In genomic region chr11:119470316-119471266, GRCh38 we compare ENCODE assay signal across 14 cellular contexts. TPM values are rescaled to one million over a fixed set of nuclear protein-coding genes. Genes with fewer than 3 reads are reported as not detected.
DNase-seq lines count a peak whose midpoint lies in the region; ATAC-seq and TF ChIP-seq lines count a peak whose summit lies in the region.
"Had no signal": no experiment of that assay in that cellular context is flagged by ENCODE, and none has a peak within 500 bp of the region (broad histone marks: within the 10 kb centered on the region; RNA-seq: fewer than 3 reads in every experiment).

No MANE protein-coding gene starts in this region.

- H3K36me3 Mint-ChIP-seq in activated CD8-positive, alpha-beta T cell treated with anti-CD3 and anti-CD28 coated beads for 36 hours (ENCODE audit: low read depth) = no peaks in the 10 kb centered on the region

- H3K4me1 Mint-ChIP-seq in activated CD8-positive, alpha-beta T cell treated with anti-CD3 and anti-CD28 coated beads for 36 hours (ENCODE audit: low read depth) = no peaks in the 10 kb centered on the region
- H3K4me1 Mint-ChIP-seq: activated CD4-positive, alpha-beta T cell treated with anti-CD3 and anti-CD28 coated beads for 36 hours had no signal

- no peaks in the 10 kb centered on the region for H3K27me3 ChIP-seq in PC-9 (ENCODE audit: insufficient read depth, low read depth)
- H3K27me3 ChIP-seq: ascending aorta had no signal

- peak overlapping the region; percentile 42; the same call in 1 of the 2 replicates for H3K4me2 ChIP-seq in PC-9

- TF ChIP-seq CTCF in AG09319 (IDR thresholded peaks at IDR 0.05; ENCODE audit: low read depth, low read length) (no peak), PC-9 (conservative IDR thresholded peaks at IDR 0.05) (no peak)
- TF ChIP-seq CTCF in activated CD8-positive, alpha-beta T cell treated with anti-CD3 and anti-CD28 coated beads for 36 hours (IDR thresholded peaks at IDR 0.05) = no peak

- no peaks in the 10 kb centered on the region for H3K9me2 ChIP-seq in PC-9 (ENCODE audit: insufficient read depth)

- H3K27ac Mint-ChIP-seq in activated CD8-positive, alpha-beta T cell treated with anti-CD3 and anti-CD28 coated beads for 36 hours = no peak overlapping the region
- H3K27ac Mint-ChIP-seq: activated CD4-positive, alpha-beta T cell treated with anti-CD3 and anti-CD28 coated beads for 36 hours; natural killer cell had no signal

- no peak overlapping the region for H3K4me3 Mint-ChIP-seq in activated CD8-positive, alpha-beta T cell treated with anti-CD3 and anti-CD28 coated beads for 36 hours
- H3K4me3 Mint-ChIP-seq: activated CD4-positive, alpha-beta T cell treated with anti-CD3 and anti-CD28 coated beads for 36 hours; natural killer cell had no signal

- H3F3A ChIP-seq in PC-9 (ENCODE audit: insufficient read depth, low read depth) = peaks cover 12% of the 10 kb centered on the region; the same call in 1 of the 2 replicates

- H3K27me3 Mint-ChIP-seq in activated CD8-positive, alpha-beta T cell treated with anti-CD3 and anti-CD28 coated beads for 36 hours = peaks cover 27% of the 10 kb centered on the region

- no peaks in the 10 kb centered on the region for H3K36me3 ChIP-seq in PC-9 (ENCODE audit: low read depth)
- H3K36me3 ChIP-seq: ascending aorta had no signal

- no peak overlapping the region for H2AFZ ChIP-seq in PC-9

- no peak overlapping the region for H3K4me3 ChIP-seq in PC-9
- H3K4me3 ChIP-seq: ascending aorta had no signal

- peaks cover 8% of the 10 kb centered on the region; the same call in 1 of the 2 replicates for H3K9me3 ChIP-seq in PC-9 (ENCODE audit: insufficient read depth, low read depth)

- H3K79me2 ChIP-seq in PC-9 (ENCODE audit: low read depth) = no peaks in the 10 kb centered on the region

- intact Hi-C loops in PC-9 (cut with micrococcal nuclease; ENCODE audit: unreplicated experiment) = loop anchor here (5.0 to 10.0 kb wide), 3 partner anchors 263 to 563 kb away; partner anchors contain the start of gene CBL
- intact Hi-C loops in activated CD8-positive, alpha-beta T cell treated with anti-CD3 and anti-CD28 coated beads for 36 hours (cut with micrococcal nuclease) = no loop called here

- peak; percentile 90 for DNase-seq in AG09319 (ENCODE audit: extremely low read depth, low read depth)
- peak; percentile 35 to 64 for DNase-seq in PC-9
- peak; percentile 40 for DNase-seq in epithelial cell of prostate (ENCODE audit: low read depth, low spot score)
- DNase-seq in non-pigmented ciliary epithelial cell (ENCODE audit: low read depth) = peak; percentile 67
- DNase-seq in iPS-NIHi7 (ENCODE audit: extremely low spot score) = no peak
- no peak for DNase-seq in activated CD8-positive, alpha-beta T cell treated with anti-CD3 and anti-CD28 coated beads for 36 hours
- DNase-seq: activated CD4-positive, alpha-beta T cell treated with anti-CD3 and anti-CD28 coated beads for 36 hours; hypothalamus; natural killer cell; NCI-H187 had no signal

- POLR2A ChIA-PET in PC-9 (lab: Charles Lee; ENCODE audit: unreplicated experiment) = no interaction called here
- POLR2A ChIA-PET in activated CD8-positive, alpha-beta T cell treated with anti-CD3 and anti-CD28 coated beads for 36 hours (lab: Charles Lee) = no interaction called here

- CTCF ChIA-PET in PC-9 (lab: Charles Lee) = no interaction called here
- CTCF ChIA-PET in activated CD8-positive, alpha-beta T cell treated with anti-CD3 and anti-CD28 coated beads for 36 hours (lab: Charles Lee) = no interaction called here

- peaks cover 20% of the 10 kb centered on the region for H3K9me3 Mint-ChIP-seq in activated CD8-positive, alpha-beta T cell treated with anti-CD3 and anti-CD28 coated beads for 36 hours

- H3K27ac ChIP-seq in PC-9 = no peak overlapping the region
- H3K27ac ChIP-seq in epithelial cell of prostate = no peak overlapping the region
- H3K27ac ChIP-seq: ascending aorta had no signal

- H3K4me1 ChIP-seq in PC-9 (replicated peaks; ENCODE audit: insufficient read depth) = peaks cover 16% of the 10 kb centered on the region
- H3K4me1 ChIP-seq: ascending aorta had no signal

- H4K20me1 ChIP-seq in PC-9 (ENCODE audit: insufficient read depth) = no peaks in the 10 kb centered on the region

- BruUV-seq in PC-9 (replicated peaks; lab: Mats Ljungman, UMichigan) = no TSS peak

- ATAC-seq in GM21367 (IDR thresholded peaks at IDR 0.05; ENCODE audit: unreplicated experiment) = no peak
- ATAC-seq in HG02973 (IDR thresholded peaks at IDR 0.05; ENCODE audit: unreplicated experiment) = no peak
- no peak for ATAC-seq in activated CD8-positive, alpha-beta T cell treated with anti-CD3 and anti-CD28 coated beads for 36 hours
- ATAC-seq: activated CD4-positive, alpha-beta T cell treated with anti-CD3 and anti-CD28 coated beads for 36 hours; HCT116; natural killer cell had no signal

RNA-seq across cellular contexts. Expression of gene THY1, which starts 47.6 kb away (rescaled TPM):
- total RNA-seq in PC-9 (2021) = not detected in 2 replicates
- under 1 TPM; 0.18 to 0.40 TPM for total RNA-seq in activated CD8-positive, alpha-beta T cell treated with anti-CD3 and anti-CD28 coated beads for 36 hours
- total RNA-seq: natural killer cell had no signal

Comparison
In these comparisons a context has a peak if more than half of its experiments do, and no peak if none do; other contexts are left out.
1. DNase-seq: peak in AG09319 (single experiment), PC-9 (2 of 2), epithelial cell of prostate (single experiment) and non-pigmented ciliary epithelial cell (single experiment); none in iPS-NIHi7 (single experiment) and activated CD8-positive, alpha-beta T cell treated with anti-CD3 and anti-CD28 coated beads for 36 hours (single experiment).